ENCODE assay signal across 21 cellular contexts in genomic region chr19:11763611-11764010, GRCh38. TPM values are rescaled to one million over a fixed set of nuclear protein-coding genes. Genes with fewer than 3 reads are reported as not detected.
DNase-seq lines count a peak whose midpoint lies in the region; ATAC-seq, FAIRE-seq and TF ChIP-seq lines count a peak whose summit lies in the region.
"Had no signal": no experiment of that assay in that cellular context is flagged by ENCODE, and none has a peak within 500 bp of the region (broad histone marks: within the 10 kb centered on the region; RNA-seq: fewer than 3 reads in every experiment).

No MANE protein-coding gene starts in this region.

- H3K4me2 ChIP-seq in MM.1S (ENCODE audit: low read depth, low read length), result peak overlapping the region; percentile 80; the same call in 1 of the 2 replicates
- no peak overlapping the region for H3K4me2 ChIP-seq in K562 (ENCODE audit: insufficient read depth, low read length)
- H3K4me2 ChIP-seq: A549; BLaER1 treated with 17β-estradiol and CSF1 and Interleukin-3, amounts not matched to agents 10 nM and 100 nM had no signal

- H3K27ac ChIP-seq in HEK293 (ENCODE audit: extremely low read depth, low read depth, low read length), result no peak overlapping the region
- no peak overlapping the region; the same call in 1 of the 2 replicates for H3K27ac ChIP-seq in MM.1S (ENCODE audit: low read length)
- H3K27ac ChIP-seq in K562 (ENCODE audit: extremely low read depth, low read depth, low read length), result no peak overlapping the region
- H3K27ac ChIP-seq: 22Rv1; A549; BLaER1 treated with 17β-estradiol and CSF1 and Interleukin-3, amounts not matched to agents 10 nM and 100 nM; C4-2B had no signal

- H2AFZ ChIP-seq in MM.1S (ENCODE audit: low read length) (no peak overlapping the region), K562 (ENCODE audit: low read depth, low read length) (no peak overlapping the region)

- FAIRE-seq in K562 (lab: Jason Lieb, UNC), result no peak
- FAIRE-seq: A549, D721Med, G401.6, GM12891, GM19239 had no signal

- no peaks in the 10 kb centered on the region for H3K4me1 ChIP-seq in HEK293 (ENCODE audit: control insufficient read depth, insufficient read depth, low read length)
- peaks cover 9% of the 10 kb centered on the region; the same call in 1 of the 2 replicates for H3K4me1 ChIP-seq in MM.1S (ENCODE audit: low read length)
- H3K4me1 ChIP-seq in K562 (replicated peaks in 1 of 2; ENCODE audit: control insufficient read depth in 2 of 2, insufficient read depth in 2 of 2, low read length in 2 of 2), result peaks cover 7 to 18% of the 10 kb centered on the region in 2 experiments
- H3K4me1 ChIP-seq: A549 had no signal

- TF ChIP-seq RAD21 in K562 (CRISPR knock-in tag; conservative IDR thresholded peaks at IDR 0.05 in 1 of 2, IDR thresholded peaks at IDR 0.05 in 1 of 2), result no peak

- no peak for TF ChIP-seq CTCF in HEK293 (tag by site-specific recombination; IDR thresholded peaks at IDR 0.05)
- no peak for TF ChIP-seq CTCF in MM.1S (IDR thresholded peaks at IDR 0.05; ENCODE audit: low read length)
- TF ChIP-seq CTCF in K562 (IDR thresholded peaks at IDR 0.05 in 2 of 3, conservative IDR thresholded peaks at IDR 0.05 in 1 of 3; ENCODE audit: insufficient read depth in 2 of 3, low read depth in 1 of 3, low read length in 3 of 3), result no peak

- H3K9me3 ChIP-seq in HEK293 (ENCODE audit: control insufficient read depth, insufficient read depth, low read depth, low read length) (no peaks in the 10 kb centered on the region), MM.1S (replicated peaks; ENCODE audit: insufficient read depth, low read length) (no peaks in the 10 kb centered on the region), K562 (replicated peaks; ENCODE audit: control insufficient read depth, insufficient read depth, low read depth, low read length) (peaks cover 3% of the 10 kb centered on the region; the same call in 1 of the 2 replicates)
- H3K9me3 ChIP-seq: A549, Caco-2 had no signal

- H3K27me3 ChIP-seq in MM.1S (replicated peaks; ENCODE audit: insufficient read depth, low read length) (no peaks in the 10 kb centered on the region), K562 (ENCODE audit: control insufficient read depth in 2 of 2, insufficient read depth in 2 of 2, low read length in 2 of 2) (no peaks in the 10 kb centered on the region)
- H3K27me3 ChIP-seq: BLaER1 treated with 17β-estradiol and CSF1 and Interleukin-3, amounts not matched to agents 10 nM and 100 nM had no signal

- H3K4me3 ChIP-seq in HEK293 (ENCODE audit: low read depth, low read length) (no peak overlapping the region), MM.1S (ENCODE audit: low read length) (no peak overlapping the region), K562 (no peak overlapping the region)
- H3K4me3 ChIP-seq: A549; BLaER1 treated with 17β-estradiol and CSF1 and Interleukin-3, amounts not matched to agents 10 nM and 100 nM had no signal

- no peak for ATAC-seq in K562
- ATAC-seq: A549; CD8-positive, alpha-beta T cell had no signal

- CTCF ChIA-PET in HEK293 (lab: Yijun Ruan, JAX), result no interaction called here
- CTCF ChIA-PET in K562 (lab: Yijun Ruan, JAX; ENCODE audit: low intra/inter-chr PET ratio), result no interaction called here

- H3K9me1 ChIP-seq in K562 (ENCODE audit: control insufficient read depth, insufficient read depth, low read length), result no peaks in the 10 kb centered on the region

- H3K36me3 ChIP-seq in HEK293 (ENCODE audit: control insufficient read depth in 2 of 2, insufficient read depth in 1 of 2, low read length in 2 of 2) (no peaks in the 10 kb centered on the region), MM.1S (replicated peaks; ENCODE audit: insufficient read depth, low read length) (no peaks in the 10 kb centered on the region), K562 (ENCODE audit: control insufficient read depth, insufficient read depth, low read length) (peaks cover under 1% of the 10 kb centered on the region; the same call in 1 of the 3 replicates)
- H3K36me3 ChIP-seq: BLaER1 treated with 17β-estradiol and CSF1 and Interleukin-3, amounts not matched to agents 10 nM and 100 nM had no signal

- no peaks in the 10 kb centered on the region for H3K9me2 ChIP-seq in MM.1S (replicated peaks; ENCODE audit: insufficient read depth, low read length)

- no peaks in the 10 kb centered on the region for H4K20me1 ChIP-seq in MM.1S (ENCODE audit: insufficient read depth, low read length)
- H4K20me1 ChIP-seq in K562 (replicated peaks; ENCODE audit: control insufficient read depth, insufficient read depth, low read length), result no peaks in the 10 kb centered on the region
- H4K20me1 ChIP-seq: BLaER1 treated with 17β-estradiol and CSF1 and Interleukin-3, amounts not matched to agents 10 nM and 100 nM had no signal

- peaks cover 15% of the 10 kb centered on the region for H3K79me2 ChIP-seq in MM.1S (ENCODE audit: low read length)
- peaks cover 18% of the 10 kb centered on the region for H3K79me2 ChIP-seq in K562 (ENCODE audit: control insufficient read depth, insufficient read depth, low read length)

- intact Hi-C loops in K562 (cut with micrococcal nuclease), result no loop called here

- DNase-seq in MM.1S (no peak), K562 (ENCODE audit: extremely low read depth in 1 of 4, low spot score in 3 of 4) (no peak), H4 (ENCODE audit: low spot score) (no peak), foreskin melanocyte (no peak)
- DNase-seq: AML-193; Caco-2; Calu3; CD4-positive, alpha-beta T cell; CD8-positive, alpha-beta T cell; DMS79 treated with DMSO at 0.1 percent for 48 hours; GF-D8 had no signal

- POLR2A ChIA-PET in HEK293 (lab: Yijun Ruan, JAX) (interaction anchor here (0.6 kb wide), 1 partner anchor 51 kb away, joined by 3 read pairs; no protein-coding TSS in a partner anchor), K562 (lab: Yijun Ruan, JAX) (interaction anchor here (0.6 kb wide), 1 partner anchor 66 kb away, joined by 3 read pairs; no protein-coding TSS in a partner anchor)

- H3K9ac ChIP-seq in MM.1S (ENCODE audit: low read length) (no peak overlapping the region), K562 (ENCODE audit: insufficient read depth in 1 of 2, low read depth in 2 of 2, low read length in 2 of 2) (no peak overlapping the region)
- H3K9ac ChIP-seq: BLaER1 treated with 17β-estradiol and CSF1 and Interleukin-3, amounts not matched to agents 10 nM and 100 nM had no signal

- in situ Hi-C loops in K562 (cut with MboI), result no loop called here

- TF ChIP-seq EP300 in K562 (IDR thresholded peaks at IDR 0.05; ENCODE audit: low read length), result no peak

- H3F3A ChIP-seq in MM.1S (ENCODE audit: insufficient read depth, low read length), result 0 out of 2 replicates have a peak, but pooled peaks cover 6% of the 10 kb centered on the region

- TF ChIP-seq POLR2A in K562 (conservative IDR thresholded peaks at IDR 0.05), result no peak

- no TSS peak for BruUV-seq in K562 (replicated peaks; lab: Mats Ljungman, UMichigan)

- 56% methylated on average over 1 of the region's 1 CpG for WGBS in K562 (ENCODE audit: insufficient coverage, low coverage, missing lambda C conversion rate)

RNA-seq across cellular contexts. Expression of gene ZNF441, which starts 3.2 kb away (rescaled TPM):
- total RNA-seq in K562 (2011; cell fraction: chromatin; rRNA removed; ENCODE audit: low replicate concordance), result 20.6 and 66.2 TPM in 2 replicates
- total RNA-seq in K562 (2011; cell fraction: nucleolus; rRNA removed), result 11.5 and 20.8 TPM in 2 replicates
- 23.3 and 24.1 TPM in 2 replicates for total RNA-seq in K562 (2011; cell fraction: nucleoplasm; rRNA removed)
- total RNA-seq in K562 (2014; rRNA removed), result 7.8 and 8.2 TPM in 2 replicates
- 12.0 and 12.2 TPM in 2 replicates for total RNA-seq in K562 (2014; rRNA removed; fragmentation: Illumina TruSeq; extraction: Trizol)
- 10.4 and 14.0 TPM in 2 replicates for total RNA-seq in K562 (2015; rRNA removed; fragmentation: Illumina TruSeq; extraction: Trizol)
- total RNA-seq in K562 (2021), result 5.6 and 5.7 TPM in 2 replicates
- 10.5 and 11.1 TPM in 2 replicates for polyA plus RNA-seq in K562 (2011; rRNA removed)
- polyA plus RNA-seq in K562 (2011; cell fraction: cytosol; rRNA removed), result 1.3 and 2.1 TPM in 2 replicates
- polyA plus RNA-seq in K562 (2011; cell fraction: nucleus; rRNA removed), result 22.4 and 23.3 TPM in 2 replicates
- 3.4 and 5.7 TPM in 2 replicates for polyA plus RNA-seq in K562 (2012)
- 6.4 and 8.3 TPM in 2 replicates for polyA plus RNA-seq in K562 (2014; fragmentation: Illumina TruSeq; extraction: Trizol)
- 1 to 10 TPM; 1.9 to 3.3 TPM for polyA plus RNA-seq in K562 (2014; fragmentation: Nextera tagmentation; extraction: Ambion mirVana)
- polyA plus RNA-seq in K562 (2014; rRNA removed), result 7.0 and 7.4 TPM in 2 replicates
- 21.8 and 32.6 TPM in 2 replicates for polyA minus RNA-seq in K562 (2011; rRNA and poly(A)+ RNA removed)
- 4.3 and 8.7 TPM in 2 replicates for polyA minus RNA-seq in K562 (2011; cell fraction: cytosol; rRNA and poly(A)+ RNA removed)
- polyA minus RNA-seq in K562 (2011; cell fraction: nucleus; rRNA and poly(A)+ RNA removed), result 21.7 and 40.3 TPM in 2 replicates
- total RNA-seq in H4 (2014; rRNA removed; shearing (Covaris generic)), result 1.5 and 3.3 TPM in 2 replicates

RNA-seq across cellular contexts. Expression of gene ZNF823, which starts 24.9 kb away (rescaled TPM):
- 6.3 and 16.7 TPM in 2 replicates for total RNA-seq in K562 (2011; cell fraction: chromatin; rRNA removed; ENCODE audit: low replicate concordance)
- total RNA-seq in K562 (2011; cell fraction: nucleolus; rRNA removed), result 4.2 and 4.6 TPM in 2 replicates
- 4.1 and 4.8 TPM in 2 replicates for total RNA-seq in K562 (2011; cell fraction: nucleoplasm; rRNA removed)
- total RNA-seq in K562 (2014; rRNA removed), result 4.0 and 4.2 TPM in 2 replicates
- total RNA-seq in K562 (2014; rRNA removed; fragmentation: Illumina TruSeq; extraction: Trizol), result 8.8 and 9.5 TPM in 2 replicates
- total RNA-seq in K562 (2015; rRNA removed; fragmentation: Illumina TruSeq; extraction: Trizol), result 11.0 and 13.4 TPM in 2 replicates
- 4.4 and 5.0 TPM in 2 replicates for total RNA-seq in K562 (2021)
- polyA plus RNA-seq in K562 (2011; rRNA removed), result 7.7 and 7.9 TPM in 2 replicates
- polyA plus RNA-seq in K562 (2011; cell fraction: cytosol; rRNA removed), result 2.1 and 3.6 TPM in 2 replicates
- polyA plus RNA-seq in K562 (2011; cell fraction: nucleus; rRNA removed), result 4.3 and 7.7 TPM in 2 replicates
- polyA plus RNA-seq in K562 (2012), result 4.4 and 5.8 TPM in 2 replicates
- polyA plus RNA-seq in K562 (2014; fragmentation: Illumina TruSeq; extraction: Trizol), result 6.1 and 6.7 TPM in 2 replicates
- 10 to 100 TPM in 1 of 2 experiments, 1 to 10 TPM in 1; 5.4 to 11.6 TPM for polyA plus RNA-seq in K562 (2014; fragmentation: Nextera tagmentation; extraction: Ambion mirVana)
- 4.1 and 4.6 TPM in 2 replicates for polyA plus RNA-seq in K562 (2014; rRNA removed)
- 15.3 and 21.9 TPM in 2 replicates for polyA minus RNA-seq in K562 (2011; rRNA and poly(A)+ RNA removed)
- 5.2 and 5.9 TPM in 2 replicates for polyA minus RNA-seq in K562 (2011; cell fraction: cytosol; rRNA and poly(A)+ RNA removed)
- 2.0 and 5.2 TPM in 2 replicates for polyA minus RNA-seq in K562 (2011; cell fraction: nucleus; rRNA and poly(A)+ RNA removed)
- 4.0 and 7.3 TPM in 2 replicates for total RNA-seq in H4 (2014; rRNA removed; shearing (Covaris generic))

RNA-seq across cellular contexts. Expression of gene ZNF491, which starts 34.7 kb away (rescaled TPM):
- total RNA-seq in K562 (2011; cell fraction: chromatin; rRNA removed; ENCODE audit: low replicate concordance), result 2.3 and 4.6 TPM in 2 replicates
- total RNA-seq in K562 (2011; cell fraction: nucleolus; rRNA removed), result 0.83 and 2.2 TPM in 2 replicates
- 3.0 and 3.8 TPM in 2 replicates for total RNA-seq in K562 (2011; cell fraction: nucleoplasm; rRNA removed)
- 0.27 and 0.53 TPM in 2 replicates for total RNA-seq in K562 (2014; rRNA removed)
- total RNA-seq in K562 (2014; rRNA removed; fragmentation: Illumina TruSeq; extraction: Trizol), result 0.61 and 0.95 TPM in 2 replicates
- 0.34 and 0.65 TPM in 2 replicates for total RNA-seq in K562 (2015; rRNA removed; fragmentation: Illumina TruSeq; extraction: Trizol)
- total RNA-seq in K562 (2021), result 0.38 and 0.51 TPM in 2 replicates
- 0.56 and 0.70 TPM in 2 replicates for polyA plus RNA-seq in K562 (2011; rRNA removed)
- 0.29 TPM in 1 of 2 replicates, not detected in the other for polyA plus RNA-seq in K562 (2011; cell fraction: cytosol; rRNA removed)
- polyA plus RNA-seq in K562 (2011; cell fraction: nucleus; rRNA removed), result 0.63 and 1.5 TPM in 2 replicates
- polyA plus RNA-seq in K562 (2012), result 0.18 and 0.42 TPM in 2 replicates
- 0.25 and 0.28 TPM in 2 replicates for polyA plus RNA-seq in K562 (2014; fragmentation: Illumina TruSeq; extraction: Trizol)
- polyA plus RNA-seq in K562 (2014; fragmentation: Nextera tagmentation; extraction: Ambion mirVana), result under 1 TPM in 1 of 2 experiments, not detected in 1; 0.24 TPM
- 0.19 and 0.22 TPM in 2 replicates for polyA plus RNA-seq in K562 (2014; rRNA removed)
- 1.6 and 2.8 TPM in 2 replicates for polyA minus RNA-seq in K562 (2011; rRNA and poly(A)+ RNA removed)
- 0.55 TPM in 1 of 2 replicates, not detected in the other for polyA minus RNA-seq in K562 (2011; cell fraction: cytosol; rRNA and poly(A)+ RNA removed)
- polyA minus RNA-seq in K562 (2011; cell fraction: nucleus; rRNA and poly(A)+ RNA removed), result 0.94 and 1.6 TPM in 2 replicates
- total RNA-seq in H4 (2014; rRNA removed; shearing (Covaris generic)), result not detected in 2 replicates
- total RNA-seq: A172 had no signal
- polyA plus RNA-seq: A549 had no signal

RNA-seq across cellular contexts. Expression of gene ZNF440, which starts 50.5 kb away (rescaled TPM):
- total RNA-seq in K562 (2011; cell fraction: chromatin; rRNA removed; ENCODE audit: low replicate concordance), result 40.8 and 110 TPM in 2 replicates
- 29.2 and 39.6 TPM in 2 replicates for total RNA-seq in K562 (2011; cell fraction: nucleolus; rRNA removed)
- total RNA-seq in K562 (2011; cell fraction: nucleoplasm; rRNA removed), result 54.2 and 68.9 TPM in 2 replicates
- total RNA-seq in K562 (2014; rRNA removed), result 13.4 and 18.1 TPM in 2 replicates
- total RNA-seq in K562 (2014; rRNA removed; fragmentation: Illumina TruSeq; extraction: Trizol), result 32.6 and 36.4 TPM in 2 replicates
- total RNA-seq in K562 (2015; rRNA removed; fragmentation: Illumina TruSeq; extraction: Trizol), result 25.3 and 26.9 TPM in 2 replicates
- 19.1 and 19.3 TPM in 2 replicates for total RNA-seq in K562 (2021)
- polyA plus RNA-seq in K562 (2011; rRNA removed), result 16.6 and 19.5 TPM in 2 replicates
- polyA plus RNA-seq in K562 (2011; cell fraction: cytosol; rRNA removed), result 3.1 and 6.3 TPM in 2 replicates
- 18.1 and 18.4 TPM in 2 replicates for polyA plus RNA-seq in K562 (2011; cell fraction: nucleus; rRNA removed)
- 7.3 and 8.4 TPM in 2 replicates for polyA plus RNA-seq in K562 (2012)
- 12.1 and 12.7 TPM in 2 replicates for polyA plus RNA-seq in K562 (2014; fragmentation: Illumina TruSeq; extraction: Trizol)
- polyA plus RNA-seq in K562 (2014; fragmentation: Nextera tagmentation; extraction: Ambion mirVana), result 1 to 10 TPM; 5.9 to 6.1 TPM
- polyA plus RNA-seq in K562 (2014; rRNA removed), result 12.2 and 13.3 TPM in 2 replicates
- polyA minus RNA-seq in K562 (2011; rRNA and poly(A)+ RNA removed), result 38.9 and 51.8 TPM in 2 replicates
- polyA minus RNA-seq in K562 (2011; cell fraction: cytosol; rRNA and poly(A)+ RNA removed), result 20.8 and 30.1 TPM in 2 replicates
- 12.4 and 22.0 TPM in 2 replicates for polyA minus RNA-seq in K562 (2011; cell fraction: nucleus; rRNA and poly(A)+ RNA removed)
- 5.5 and 6.2 TPM in 2 replicates for total RNA-seq in H4 (2014; rRNA removed; shearing (Covaris generic))

Comparison
In these comparisons a context has a peak if more than half of its experiments do, and no peak if none do; other contexts are left out.
1. Of the 44 proteins assayed by ChIP-seq in both K562 and HEK293: peak only in K562: none; only in HEK293: none; in both: ZNF146; in neither: 43.